8 cellular contexts compared by ENCODE assay signal in genomic region chr12:116880817-116881324, GRCh38. TPM values are rescaled to one million over a fixed set of nuclear protein-coding genes. Genes with fewer than 3 reads are reported as not detected.
DNase-seq lines count a peak whose midpoint lies in the region; ATAC-seq lines count a peak whose summit lies in the region.

No MANE protein-coding gene starts in this region.

- H3K4me3 Mint-ChIP-seq in activated CD4-positive, alpha-beta T cell treated with anti-CD3 and anti-CD28 coated beads, Interleukin-2, amount 10 ng/mL, durations not matched to agents 7 days and 5 days: peak overlapping the region; percentile 78

- H2AFZ ChIP-seq in neuron (ENCODE audit: low read depth, low read length): peak overlapping the region; percentile 68

- POLR2A ChIA-PET in activated CD4-positive, alpha-beta T cell treated with anti-CD3 and anti-CD28 coated beads, Interleukin-2, amount 10 ng/mL, durations not matched to agents 7 days and 5 days (lab: Charles Lee): no interaction called here

- no peaks in the 10 kb centered on the region for H3K9me3 ChIP-seq in neuron (ENCODE audit: low read length)

- ATAC-seq in GM21515 (IDR thresholded peaks at IDR 0.05; ENCODE audit: unreplicated experiment): peak; percentile 77
- no peak for ATAC-seq in HG03045 (IDR thresholded peaks at IDR 0.05; ENCODE audit: unreplicated experiment)

- H3K27ac Mint-ChIP-seq in activated CD4-positive, alpha-beta T cell treated with anti-CD3 and anti-CD28 coated beads, Interleukin-2, amount 10 ng/mL, durations not matched to agents 7 days and 5 days: peak overlapping the region; percentile 68

- H3K36me3 Mint-ChIP-seq in activated CD4-positive, alpha-beta T cell treated with anti-CD3 and anti-CD28 coated beads, Interleukin-2, amount 10 ng/mL, durations not matched to agents 7 days and 5 days (ENCODE audit: low read depth): peaks cover 2% of the 10 kb centered on the region

- no peaks in the 10 kb centered on the region for H3K9me3 Mint-ChIP-seq in activated CD4-positive, alpha-beta T cell treated with anti-CD3 and anti-CD28 coated beads, Interleukin-2, amount 10 ng/mL, durations not matched to agents 7 days and 5 days

- peaks cover 78% of the 10 kb centered on the region for H3K27me3 Mint-ChIP-seq in activated CD4-positive, alpha-beta T cell treated with anti-CD3 and anti-CD28 coated beads, Interleukin-2, amount 10 ng/mL, durations not matched to agents 7 days and 5 days

- H3K4me1 Mint-ChIP-seq in activated CD4-positive, alpha-beta T cell treated with anti-CD3 and anti-CD28 coated beads, Interleukin-2, amount 10 ng/mL, durations not matched to agents 7 days and 5 days: peaks cover 35% of the 10 kb centered on the region

- DNase-seq in DMS153 treated with DMSO at 0.1 percent for 48 hours (lab: John Stamatoyannopoulos, UW; ENCODE audit: unreplicated experiment): peak; percentile 42
- DNase-seq in NCI-H1105 treated with DMSO at 0.1 percent for 48 hours (lab: John Stamatoyannopoulos, UW): peak; percentile 68
- peak; percentile 31 for DNase-seq in activated CD4-positive, alpha-beta T cell treated with anti-CD3 and anti-CD28 coated beads, Interleukin-2, amount 10 ng/mL, durations not matched to agents 7 days and 5 days
- DNase-seq in fibroblast of gingiva (ENCODE audit: low read depth): peak; percentile 30
- DNase-seq in GDM1 (lab: John Stamatoyannopoulos, UW): no peak

- CTCF ChIA-PET in activated CD4-positive, alpha-beta T cell treated with anti-CD3 and anti-CD28 coated beads, Interleukin-2, amount 10 ng/mL, durations not matched to agents 7 days and 5 days (lab: Charles Lee): interaction anchor here (0.9 to 1.9 kb wide), 3 partner anchors 11 to 24 kb away, joined by 3 to 7 read pairs (median 3); no protein-coding TSS in a partner anchor

- peak overlapping the region; percentile 50 for H3K4me3 ChIP-seq in neuron (ENCODE audit: low read length)

- peaks cover 45% of the 10 kb centered on the region for H3K4me1 ChIP-seq in neuron (ENCODE audit: insufficient read depth, low read length)

- no peaks in the 10 kb centered on the region for H3K36me3 ChIP-seq in neuron (ENCODE audit: insufficient read depth, low read length)

- peaks cover 61% of the 10 kb centered on the region for H3K27me3 ChIP-seq in neuron (ENCODE audit: insufficient read depth, low read length)

RNA-seq across cellular contexts. Expression of gene HRK, which starts 0.4 kb away (rescaled TPM):
- total RNA-seq in activated CD4-positive, alpha-beta T cell treated with anti-CD3 and anti-CD28 coated beads, Interleukin-2, amount 10 ng/mL, durations not matched to agents 7 days and 5 days: not detected

RNA-seq across cellular contexts. Expression of gene FBXW8, which starts 29.9 kb away (rescaled TPM):
- 10 to 100 TPM; 12.5 to 13.2 TPM for total RNA-seq in activated CD4-positive, alpha-beta T cell treated with anti-CD3 and anti-CD28 coated beads, Interleukin-2, amount 10 ng/mL, durations not matched to agents 7 days and 5 days
